ENCODE assay signal across 1 cellular context in the genomic region with DNA sequence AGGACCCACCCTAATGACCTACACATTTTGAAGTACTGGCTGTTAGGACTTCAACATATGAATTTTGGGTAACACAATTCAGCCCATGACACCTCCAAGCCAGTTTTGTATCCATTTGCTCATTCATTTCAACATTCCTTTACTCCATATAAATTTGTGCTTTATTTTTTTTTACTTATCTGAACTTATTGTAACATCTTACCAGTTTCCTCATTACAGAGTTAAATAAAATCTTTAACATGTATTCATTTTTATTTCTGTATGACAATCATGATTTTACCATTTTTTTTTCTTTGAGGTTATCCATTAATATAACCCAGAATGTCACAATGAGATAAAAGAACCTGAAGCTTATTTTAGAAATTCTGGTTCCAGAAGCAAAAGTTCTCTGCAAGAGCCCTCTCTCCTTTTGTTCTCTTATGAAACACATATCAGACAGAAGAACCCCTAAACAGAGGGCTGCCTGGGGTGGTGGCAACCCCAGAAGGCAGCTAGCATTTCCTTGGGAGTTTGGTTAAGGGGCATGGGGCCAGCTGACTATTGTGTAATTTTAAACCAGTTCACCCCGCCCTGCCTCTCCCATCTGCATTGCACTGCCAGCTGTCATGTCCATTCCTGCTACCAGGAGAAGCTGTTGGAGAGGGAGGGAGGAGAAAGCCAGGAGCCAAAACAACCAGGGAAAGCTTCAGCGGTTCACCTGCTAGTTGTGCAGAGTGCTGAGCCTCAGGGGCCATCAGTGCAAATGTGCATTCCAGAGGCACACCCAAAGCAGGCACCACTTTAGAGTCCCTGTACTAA.
TF ChIP-seq lines count a peak whose summit lies in the region.

No MANE protein-coding gene starts in this region.

TF ChIP-seq in WTC11, 78 proteins besides CTCF, POLR2A, EP300 and RAD21 (continued from another document):
- TF ChIP-seq, protein P1, sequence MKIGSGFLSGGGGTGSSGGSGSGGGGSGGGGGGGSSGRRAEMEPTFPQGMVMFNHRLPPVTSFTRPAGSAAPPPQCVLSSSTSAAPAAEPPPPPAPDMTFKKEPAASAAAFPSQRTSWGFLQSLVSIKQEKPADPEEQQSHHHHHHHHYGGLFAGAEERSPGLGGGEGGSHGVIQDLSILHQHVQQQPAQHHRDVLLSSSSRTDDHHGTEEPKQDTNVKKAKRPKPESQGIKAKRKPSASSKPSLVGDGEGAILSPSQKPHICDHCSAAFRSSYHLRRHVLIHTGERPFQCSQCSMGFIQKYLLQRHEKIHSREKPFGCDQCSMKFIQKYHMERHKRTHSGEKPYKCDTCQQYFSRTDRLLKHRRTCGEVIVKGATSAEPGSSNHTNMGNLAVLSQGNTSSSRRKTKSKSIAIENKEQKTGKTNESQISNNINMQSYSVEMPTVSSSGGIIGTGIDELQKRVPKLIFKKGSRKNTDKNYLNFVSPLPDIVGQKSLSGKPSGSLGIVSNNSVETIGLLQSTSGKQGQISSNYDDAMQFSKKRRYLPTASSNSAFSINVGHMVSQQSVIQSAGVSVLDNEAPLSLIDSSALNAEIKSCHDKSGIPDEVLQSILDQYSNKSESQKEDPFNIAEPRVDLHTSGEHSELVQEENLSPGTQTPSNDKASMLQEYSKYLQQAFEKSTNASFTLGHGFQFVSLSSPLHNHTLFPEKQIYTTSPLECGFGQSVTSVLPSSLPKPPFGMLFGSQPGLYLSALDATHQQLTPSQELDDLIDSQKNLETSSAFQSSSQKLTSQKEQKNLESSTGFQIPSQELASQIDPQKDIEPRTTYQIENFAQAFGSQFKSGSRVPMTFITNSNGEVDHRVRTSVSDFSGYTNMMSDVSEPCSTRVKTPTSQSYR (CRISPR knock-in tag; IDR thresholded peaks at IDR 0.05) = no peak
- TF ChIP-seq, protein P2, sequence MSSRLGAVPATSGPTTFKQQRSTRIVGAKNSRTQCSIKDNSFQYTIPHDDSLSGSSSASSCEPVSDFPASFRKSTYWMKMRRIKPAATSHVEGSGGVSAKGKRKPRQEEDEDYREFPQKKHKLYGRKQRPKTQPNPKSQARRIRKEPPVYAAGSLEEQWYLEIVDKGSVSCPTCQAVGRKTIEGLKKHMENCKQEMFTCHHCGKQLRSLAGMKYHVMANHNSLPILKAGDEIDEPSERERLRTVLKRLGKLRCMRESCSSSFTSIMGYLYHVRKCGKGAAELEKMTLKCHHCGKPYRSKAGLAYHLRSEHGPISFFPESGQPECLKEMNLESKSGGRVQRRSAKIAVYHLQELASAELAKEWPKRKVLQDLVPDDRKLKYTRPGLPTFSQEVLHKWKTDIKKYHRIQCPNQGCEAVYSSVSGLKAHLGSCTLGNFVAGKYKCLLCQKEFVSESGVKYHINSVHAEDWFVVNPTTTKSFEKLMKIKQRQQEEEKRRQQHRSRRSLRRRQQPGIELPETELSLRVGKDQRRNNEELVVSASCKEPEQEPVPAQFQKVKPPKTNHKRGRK (CRISPR knock-in tag; IDR thresholded peaks at IDR 0.05; ENCODE audit: borderline replicate concordance) = no peak
- TF ChIP-seq FOXJ3 (CRISPR knock-in tag; IDR thresholded peaks at IDR 0.05; ENCODE audit: borderline replicate concordance) (no peak), FOXK1 (CRISPR knock-in tag; IDR thresholded peaks at IDR 0.05) (no peak), ZNF121 (CRISPR knock-in tag; IDR thresholded peaks at IDR 0.05) (no peak), NR3C1 (CRISPR knock-in tag; conservative IDR thresholded peaks at IDR 0.05; ENCODE audit: low read depth) (no peak), MYBL2 (CRISPR knock-in tag; IDR thresholded peaks at IDR 0.05) (no peak)
- TF ChIP-seq, protein P3, sequence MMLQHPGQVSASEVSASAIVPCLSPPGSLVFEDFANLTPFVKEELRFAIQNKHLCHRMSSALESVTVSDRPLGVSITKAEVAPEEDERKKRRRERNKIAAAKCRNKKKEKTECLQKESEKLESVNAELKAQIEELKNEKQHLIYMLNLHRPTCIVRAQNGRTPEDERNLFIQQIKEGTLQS (CRISPR knock-in tag; conservative IDR thresholded peaks at IDR 0.05) = no peak
- TF ChIP-seq, protein P4, sequence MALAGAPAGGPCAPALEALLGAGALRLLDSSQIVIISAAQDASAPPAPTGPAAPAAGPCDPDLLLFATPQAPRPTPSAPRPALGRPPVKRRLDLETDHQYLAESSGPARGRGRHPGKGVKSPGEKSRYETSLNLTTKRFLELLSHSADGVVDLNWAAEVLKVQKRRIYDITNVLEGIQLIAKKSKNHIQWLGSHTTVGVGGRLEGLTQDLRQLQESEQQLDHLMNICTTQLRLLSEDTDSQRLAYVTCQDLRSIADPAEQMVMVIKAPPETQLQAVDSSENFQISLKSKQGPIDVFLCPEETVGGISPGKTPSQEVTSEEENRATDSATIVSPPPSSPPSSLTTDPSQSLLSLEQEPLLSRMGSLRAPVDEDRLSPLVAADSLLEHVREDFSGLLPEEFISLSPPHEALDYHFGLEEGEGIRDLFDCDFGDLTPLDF (CRISPR knock-in tag; IDR thresholded peaks at IDR 0.05) = no peak
